ENCODE assay signal across 8 cellular contexts in genomic region chr16:89574681-89575246, GRCh38. TPM values are rescaled to one million over a fixed set of nuclear protein-coding genes. Genes with fewer than 3 reads are reported as not detected.
DNase-seq lines count a peak whose midpoint lies in the region; ATAC-seq and TF ChIP-seq lines count a peak whose summit lies in the region.

No MANE protein-coding gene starts in this region.

- TF ChIP-seq POLR2A in sigmoid colon (IDR thresholded peaks at IDR 0.05) = no peak

- H4K20me1 ChIP-seq in BLaER1 treated with 17β-estradiol and CSF1 and Interleukin-3, amounts not matched to agents 10 nM and 100 nM = peaks cover 0 to 10% (median 0%) of the 10 kb centered on the region in 11 experiments; a peak in 4 of 22 replicates

- TF ChIP-seq CTCF in glutamatergic neuron (IDR thresholded peaks at IDR 0.05; ENCODE audit: partially characterized antibody, unreplicated experiment) (peak; percentile 65), sigmoid colon (IDR thresholded peaks at IDR 0.05) (peak in 2 of 4 experiments; percentile 17 to 41)

- H3K4me3 Mint-ChIP-seq in glutamatergic neuron (ENCODE audit: unreplicated experiment) = no peak overlapping the region

- H3K4me1 ChIP-seq in BLaER1 treated with 17β-estradiol and CSF1 and Interleukin-3, amounts not matched to agents 10 nM and 100 nM = peaks cover 38 to 57% (median 49%) of the 10 kb centered on the region in 10 experiments
- H3K4me1 ChIP-seq in sigmoid colon = peaks cover 5 to 26% (median 20%) of the 10 kb centered on the region in 4 donors

- intact Hi-C loops in sigmoid colon (cut with DNase I) = no loop called here

- TF ChIP-seq EP300 in sigmoid colon (IDR thresholded peaks at IDR 0.05) = no peak

- H3K27ac ChIP-seq in BLaER1 treated with 17β-estradiol and CSF1 and Interleukin-3, amounts not matched to agents 10 nM and 100 nM = peak overlapping the region; percentile 49 to 86 (median 77)
- H3K27ac ChIP-seq in sigmoid colon = no peak overlapping the region

- H3K27me3 Mint-ChIP-seq in glutamatergic neuron (ENCODE audit: unreplicated experiment) = peaks cover 15% of the 10 kb centered on the region

- H3K36me3 Mint-ChIP-seq in glutamatergic neuron (ENCODE audit: unreplicated experiment) = no peaks in the 10 kb centered on the region

- ATAC-seq in GM21529 (IDR thresholded peaks at IDR 0.05; ENCODE audit: unreplicated experiment) (peak; percentile 52), SK-N-SH treated with all-trans-retinoic acid at 6 μM for 48 hours (no peak)

- DNase-seq in NOMO-1 (lab: John Stamatoyannopoulos, UW; ENCODE audit: unreplicated experiment in 2 of 2) = peak; percentile 39 to 56
- DNase-seq in activated effector memory CD4-positive, alpha-beta T cell treated with anti-CD3 and anti-CD28 coated beads, Interleukin-2, amount 50 U/mL, for 16 hours = peak; percentile 85
- peak; percentile 88 for DNase-seq in glutamatergic neuron
- no peak for DNase-seq in sigmoid colon
- no peak for DNase-seq in pons (ENCODE audit: low spot score)

- H3K4me3 ChIP-seq in BLaER1 treated with 17β-estradiol and CSF1 and Interleukin-3, amounts not matched to agents 10 nM and 100 nM = peak overlapping the region; percentile 67 to 78 (median 71)
- H3K4me3 ChIP-seq in sigmoid colon = peak overlapping the region in 3 of 4 donors; percentile 7 to 28 (median 26)

- H3K9me3 Mint-ChIP-seq in glutamatergic neuron (ENCODE audit: unreplicated experiment) = peaks cover 12% of the 10 kb centered on the region

- no peaks in the 10 kb centered on the region for H3K27me3 ChIP-seq in BLaER1 treated with 17β-estradiol and CSF1 and Interleukin-3, amounts not matched to agents 10 nM and 100 nM
- peaks cover 30 to 72% (median 54%) of the 10 kb centered on the region in 3 donors for H3K27me3 ChIP-seq in sigmoid colon

- peak overlapping the region; percentile 61 to 89 (median 83) for H3K9ac ChIP-seq in BLaER1 treated with 17β-estradiol and CSF1 and Interleukin-3, amounts not matched to agents 10 nM and 100 nM

- peak overlapping the region; percentile 86 to 99 (median 95) for H3K4me2 ChIP-seq in BLaER1 treated with 17β-estradiol and CSF1 and Interleukin-3, amounts not matched to agents 10 nM and 100 nM

- H3K36me3 ChIP-seq in BLaER1 treated with 17β-estradiol and CSF1 and Interleukin-3, amounts not matched to agents 10 nM and 100 nM = peaks cover 0 to 28% (median 23%) of the 10 kb centered on the region in 11 experiments; a peak in 20 of 22 replicates
- H3K36me3 ChIP-seq in sigmoid colon = no peaks in the 10 kb centered on the region

- 3 to 4% methylated on average over 55 of the region's 55 CpGs for WGBS in sigmoid colon, 2 donors

- peaks cover 0 to 10% (median 6%) of the 10 kb centered on the region in 11 experiments; a peak in 7 of 22 replicates for H3K9me3 ChIP-seq in BLaER1 treated with 17β-estradiol and CSF1 and Interleukin-3, amounts not matched to agents 10 nM and 100 nM (replicated peaks in 1 of 11)
- H3K9me3 ChIP-seq in sigmoid colon = no peaks in the 10 kb centered on the region

- peaks cover 15% of the 10 kb centered on the region for H3K4me1 Mint-ChIP-seq in glutamatergic neuron (ENCODE audit: low read depth, unreplicated experiment)

- H3K27ac Mint-ChIP-seq in glutamatergic neuron (ENCODE audit: unreplicated experiment) = no peak overlapping the region

TF ChIP-seq in SK-N-SH treated with all-trans-retinoic acid at 6 μM for 48 hours, 23 proteins besides CTCF, POLR2A, EP300 and RAD21:
- TF ChIP-seq ESRRG (CRISPR knock-in tag; IDR thresholded peaks at IDR 0.05) = no peak
- no peak for TF ChIP-seq CREB5 (CRISPR knock-in tag; IDR thresholded peaks at IDR 0.05; ENCODE audit: low read depth)

RNA-seq across cellular contexts. Expression of gene CPNE7, which starts 0.8 kb away (rescaled TPM):
- total RNA-seq in glutamatergic neuron (ENCODE audit: unreplicated experiment) (17.8 TPM), sigmoid colon (under 1 TPM in 2 of 4 donors, not detected in 2; 0.41 to 0.71 TPM)
- polyA plus RNA-seq in sigmoid colon = 1 to 10 TPM in 1 of 3 donors, not detected in 2; 3.3 TPM

RNA-seq across cellular contexts. Expression of gene RPL13, which starts 14.3 kb away (rescaled TPM):
- total RNA-seq in glutamatergic neuron (ENCODE audit: unreplicated experiment) (893 TPM), sigmoid colon (over 10,000 TPM in 1 of 4 donors, 1,000 to 10,000 TPM in 3; 7,351 to 19,173 (median 8,010) TPM)
- polyA plus RNA-seq in sigmoid colon = 1,000 to 10,000 TPM; 3,641 to 7,574 (median 7,371) TPM

RNA-seq across cellular contexts. Expression of gene DPEP1, which starts 38.7 kb away (rescaled TPM):
- total RNA-seq in glutamatergic neuron (ENCODE audit: unreplicated experiment) (0.39 TPM), sigmoid colon (not detected)
- polyA plus RNA-seq in sigmoid colon = 1 to 10 TPM in 1 of 3 donors, under 1 TPM in 1, not detected in 1; 0.92 to 1.2 TPM

Comparison
In these comparisons a context has a peak if more than half of its experiments do, and no peak if none do; other contexts are left out.
1. H3K27ac ChIP-seq: peak in BLaER1 treated with 17β-estradiol and CSF1 and Interleukin-3, amounts not matched to agents 10 nM and 100 nM (11 of 11); none in sigmoid colon (0 of 4).
2. DNase-seq: peak in NOMO-1 (2 of 2), activated effector memory CD4-positive, alpha-beta T cell treated with anti-CD3 and anti-CD28 coated beads, Interleukin-2, amount 50 U/mL, for 16 hours (single experiment) and glutamatergic neuron (single experiment); none in sigmoid colon (single experiment) and pons (single experiment).
3. RNA of gene CPNE7, which starts 0.8 kb away (total RNA-seq): 17.8 TPM in glutamatergic neuron (single experiment); 0.41 to 0.71 TPM in sigmoid colon; every median in the first group is over 10 times any median in the second.